1 cellular context compared by ENCODE assay signal in the genomic region with DNA sequence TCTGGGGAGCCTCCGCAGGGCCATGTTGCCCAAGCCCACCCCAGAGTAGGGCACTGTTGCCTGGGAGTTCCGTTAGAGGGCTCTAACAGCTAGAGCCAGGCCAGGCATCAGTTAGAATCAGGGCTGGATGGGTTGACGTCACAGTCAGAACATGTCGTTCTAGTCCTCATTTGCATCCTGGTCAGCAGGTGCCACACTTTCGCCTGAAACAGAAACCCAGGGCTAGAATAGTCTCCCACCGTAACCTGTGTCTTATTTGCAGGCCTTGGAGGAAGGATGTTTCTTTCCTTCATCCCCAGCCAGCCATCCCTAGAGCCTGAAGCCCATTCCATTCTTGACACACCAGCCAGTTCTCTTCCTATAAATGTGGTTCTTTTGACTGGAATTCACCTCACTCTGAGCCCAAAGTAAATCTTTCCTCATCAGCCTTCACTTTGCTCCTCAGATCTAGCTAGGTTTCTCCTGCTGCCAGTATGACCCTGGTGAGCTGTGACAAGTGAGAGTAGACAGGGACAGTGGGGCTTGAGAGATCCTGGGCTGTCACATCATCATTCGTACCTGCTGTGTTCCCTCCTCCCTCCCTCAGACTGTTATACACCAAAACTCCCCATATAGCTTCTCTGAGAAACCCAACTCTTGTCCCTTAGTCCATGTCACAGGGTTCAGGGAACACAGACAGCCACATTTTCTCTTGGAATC.
TF ChIP-seq lines count a peak whose summit lies in the region.

No MANE protein-coding gene starts in this region.

TF ChIP-seq in GM23338, 12 proteins besides CTCF, POLR2A, EP300 and RAD21 (continued from another document):
- TF ChIP-seq, protein P1, sequence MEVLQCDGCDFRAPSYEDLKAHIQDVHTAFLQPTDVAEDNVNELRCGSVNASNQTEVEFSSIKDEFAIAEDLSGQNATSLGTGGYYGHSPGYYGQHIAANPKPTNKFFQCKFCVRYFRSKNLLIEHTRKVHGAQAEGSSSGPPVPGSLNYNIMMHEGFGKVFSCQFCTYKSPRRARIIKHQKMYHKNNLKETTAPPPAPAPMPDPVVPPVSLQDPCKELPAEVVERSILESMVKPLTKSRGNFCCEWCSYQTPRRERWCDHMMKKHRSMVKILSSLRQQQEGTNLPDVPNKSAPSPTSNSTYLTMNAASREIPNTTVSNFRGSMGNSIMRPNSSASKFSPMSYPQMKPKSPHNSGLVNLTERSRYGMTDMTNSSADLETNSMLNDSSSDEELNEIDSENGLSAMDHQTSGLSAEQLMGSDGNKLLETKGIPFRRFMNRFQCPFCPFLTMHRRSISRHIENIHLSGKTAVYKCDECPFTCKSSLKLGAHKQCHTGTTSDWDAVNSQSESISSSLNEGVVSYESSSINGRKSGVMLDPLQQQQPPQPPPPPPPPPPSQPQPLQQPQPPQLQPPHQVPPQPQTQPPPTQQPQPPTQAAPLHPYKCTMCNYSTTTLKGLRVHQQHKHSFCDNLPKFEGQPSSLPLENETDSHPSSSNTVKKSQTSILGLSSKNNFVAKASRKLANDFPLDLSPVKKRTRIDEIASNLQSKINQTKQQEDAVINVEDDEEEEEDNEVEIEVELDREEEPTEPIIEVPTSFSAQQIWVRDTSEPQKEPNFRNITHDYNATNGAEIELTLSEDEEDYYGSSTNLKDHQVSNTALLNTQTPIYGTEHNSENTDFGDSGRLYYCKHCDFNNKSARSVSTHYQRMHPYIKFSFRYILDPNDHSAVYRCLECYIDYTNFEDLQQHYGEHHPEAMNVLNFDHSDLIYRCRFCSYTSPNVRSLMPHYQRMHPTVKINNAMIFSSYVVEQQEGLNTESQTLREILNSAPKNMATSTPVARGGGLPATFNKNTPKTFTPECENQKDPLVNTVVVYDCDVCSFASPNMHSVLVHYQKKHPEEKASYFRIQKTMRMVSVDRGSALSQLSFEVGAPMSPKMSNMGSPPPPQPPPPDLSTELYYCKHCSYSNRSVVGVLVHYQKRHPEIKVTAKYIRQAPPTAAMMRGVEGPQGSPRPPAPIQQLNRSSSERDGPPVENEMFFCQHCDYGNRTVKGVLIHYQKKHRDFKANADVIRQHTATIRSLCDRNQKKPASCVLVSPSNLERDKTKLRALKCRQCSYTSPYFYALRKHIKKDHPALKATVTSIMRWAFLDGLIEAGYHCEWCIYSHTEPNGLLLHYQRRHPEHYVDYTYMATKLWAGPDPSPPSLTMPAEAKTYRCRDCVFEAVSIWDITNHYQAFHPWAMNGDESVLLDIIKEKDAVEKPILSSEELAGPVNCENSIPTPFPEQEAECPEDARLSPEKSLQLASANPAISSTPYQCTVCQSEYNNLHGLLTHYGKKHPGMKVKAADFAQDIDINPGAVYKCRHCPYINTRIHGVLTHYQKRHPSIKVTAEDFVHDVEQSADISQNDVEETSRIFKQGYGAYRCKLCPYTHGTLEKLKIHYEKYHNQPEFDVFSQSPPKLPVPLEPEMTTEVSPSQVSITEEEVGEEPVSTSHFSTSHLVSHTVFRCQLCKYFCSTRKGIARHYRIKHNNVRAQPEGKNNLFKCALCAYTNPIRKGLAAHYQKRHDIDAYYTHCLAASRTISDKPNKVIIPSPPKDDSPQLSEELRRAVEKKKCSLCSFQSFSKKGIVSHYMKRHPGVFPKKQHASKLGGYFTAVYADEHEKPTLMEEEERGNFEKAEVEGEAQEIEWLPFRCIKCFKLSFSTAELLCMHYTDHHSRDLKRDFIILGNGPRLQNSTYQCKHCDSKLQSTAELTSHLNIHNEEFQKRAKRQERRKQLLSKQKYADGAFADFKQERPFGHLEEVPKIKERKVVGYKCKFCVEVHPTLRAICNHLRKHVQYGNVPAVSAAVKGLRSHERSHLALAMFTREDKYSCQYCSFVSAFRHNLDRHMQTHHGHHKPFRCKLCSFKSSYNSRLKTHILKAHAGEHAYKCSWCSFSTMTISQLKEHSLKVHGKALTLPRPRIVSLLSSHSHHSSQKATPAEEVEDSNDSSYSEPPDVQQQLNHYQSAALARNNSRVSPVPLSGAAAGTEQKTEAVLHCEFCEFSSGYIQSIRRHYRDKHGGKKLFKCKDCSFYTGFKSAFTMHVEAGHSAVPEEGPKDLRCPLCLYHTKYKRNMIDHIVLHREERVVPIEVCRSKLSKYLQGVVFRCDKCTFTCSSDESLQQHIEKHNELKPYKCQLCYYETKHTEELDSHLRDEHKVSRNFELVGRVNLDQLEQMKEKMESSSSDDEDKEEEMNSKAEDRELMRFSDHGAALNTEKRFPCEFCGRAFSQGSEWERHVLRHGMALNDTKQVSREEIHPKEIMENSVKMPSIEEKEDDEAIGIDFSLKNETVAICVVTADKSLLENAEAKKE (CRISPR knock-in tag; IDR thresholded peaks at IDR 0.05): no peak
- TF ChIP-seq ZNF114 (CRISPR knock-in tag; IDR thresholded peaks at IDR 0.05) (no peak), JUNB (IDR thresholded peaks at IDR 0.05; ENCODE audit: unreplicated experiment) (no peak), EZH2 (IDR thresholded peaks at IDR 0.05; ENCODE audit: low read depth, unreplicated experiment) (no peak), STAT1 (IDR thresholded peaks at IDR 0.05; ENCODE audit: unreplicated experiment) (no peak), ZNF331 (CRISPR knock-in tag; IDR thresholded peaks at IDR 0.05; ENCODE audit: low read depth) (no peak), EZH2phosphoT487 (IDR thresholded peaks at IDR 0.05; ENCODE audit: unreplicated experiment) (no peak), POLR2AphosphoS5 (IDR thresholded peaks at IDR 0.05; ENCODE audit: low read depth) (no peak)
- TF ChIP-seq, protein P2, sequence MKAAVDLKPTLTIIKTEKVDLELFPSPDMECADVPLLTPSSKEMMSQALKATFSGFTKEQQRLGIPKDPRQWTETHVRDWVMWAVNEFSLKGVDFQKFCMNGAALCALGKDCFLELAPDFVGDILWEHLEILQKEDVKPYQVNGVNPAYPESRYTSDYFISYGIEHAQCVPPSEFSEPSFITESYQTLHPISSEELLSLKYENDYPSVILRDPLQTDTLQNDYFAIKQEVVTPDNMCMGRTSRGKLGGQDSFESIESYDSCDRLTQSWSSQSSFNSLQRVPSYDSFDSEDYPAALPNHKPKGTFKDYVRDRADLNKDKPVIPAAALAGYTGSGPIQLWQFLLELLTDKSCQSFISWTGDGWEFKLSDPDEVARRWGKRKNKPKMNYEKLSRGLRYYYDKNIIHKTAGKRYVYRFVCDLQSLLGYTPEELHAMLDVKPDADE (IDR thresholded peaks at IDR 0.05): no peak
- TF ChIP-seq, protein P3, sequence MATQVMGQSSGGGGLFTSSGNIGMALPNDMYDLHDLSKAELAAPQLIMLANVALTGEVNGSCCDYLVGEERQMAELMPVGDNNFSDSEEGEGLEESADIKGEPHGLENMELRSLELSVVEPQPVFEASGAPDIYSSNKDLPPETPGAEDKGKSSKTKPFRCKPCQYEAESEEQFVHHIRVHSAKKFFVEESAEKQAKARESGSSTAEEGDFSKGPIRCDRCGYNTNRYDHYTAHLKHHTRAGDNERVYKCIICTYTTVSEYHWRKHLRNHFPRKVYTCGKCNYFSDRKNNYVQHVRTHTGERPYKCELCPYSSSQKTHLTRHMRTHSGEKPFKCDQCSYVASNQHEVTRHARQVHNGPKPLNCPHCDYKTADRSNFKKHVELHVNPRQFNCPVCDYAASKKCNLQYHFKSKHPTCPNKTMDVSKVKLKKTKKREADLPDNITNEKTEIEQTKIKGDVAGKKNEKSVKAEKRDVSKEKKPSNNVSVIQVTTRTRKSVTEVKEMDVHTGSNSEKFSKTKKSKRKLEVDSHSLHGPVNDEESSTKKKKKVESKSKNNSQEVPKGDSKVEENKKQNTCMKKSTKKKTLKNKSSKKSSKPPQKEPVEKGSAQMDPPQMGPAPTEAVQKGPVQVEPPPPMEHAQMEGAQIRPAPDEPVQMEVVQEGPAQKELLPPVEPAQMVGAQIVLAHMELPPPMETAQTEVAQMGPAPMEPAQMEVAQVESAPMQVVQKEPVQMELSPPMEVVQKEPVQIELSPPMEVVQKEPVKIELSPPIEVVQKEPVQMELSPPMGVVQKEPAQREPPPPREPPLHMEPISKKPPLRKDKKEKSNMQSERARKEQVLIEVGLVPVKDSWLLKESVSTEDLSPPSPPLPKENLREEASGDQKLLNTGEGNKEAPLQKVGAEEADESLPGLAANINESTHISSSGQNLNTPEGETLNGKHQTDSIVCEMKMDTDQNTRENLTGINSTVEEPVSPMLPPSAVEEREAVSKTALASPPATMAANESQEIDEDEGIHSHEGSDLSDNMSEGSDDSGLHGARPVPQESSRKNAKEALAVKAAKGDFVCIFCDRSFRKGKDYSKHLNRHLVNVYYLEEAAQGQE (IDR thresholded peaks at IDR 0.05; ENCODE audit: unreplicated experiment): no peak
